24 cellular contexts compared by ENCODE assay signal in genomic region chr2:180676520-180676919, GRCh38.
"Had no signal": no experiment of that assay in that cellular context is flagged by ENCODE, and none has a peak within 500 bp of the region (broad histone marks: within the 10 kb centered on the region; RNA-seq: fewer than 3 reads in every experiment).

No MANE protein-coding gene starts in this region.

- H3K36me3 ChIP-seq: gastroesophageal sphincter, heart left ventricle, transverse colon, vagina had no signal

- H3K4me1 ChIP-seq: gastroesophageal sphincter, heart left ventricle, psoas muscle, transverse colon had no signal

- H3K27ac ChIP-seq: dorsolateral prefrontal cortex, gastroesophageal sphincter, heart left ventricle, psoas muscle, transverse colon, vagina had no signal

- H3K36me3 Mint-ChIP-seq: activated CD8-positive, alpha-beta memory T cell treated with anti-CD3 and anti-CD28 coated beads, Interleukin-2, amount 10 ng/mL, durations not matched to agents 7 days and 5 days; activated naive CD8-positive, alpha-beta T cell treated with anti-CD3 and anti-CD28 coated beads for 36 hours; memory B cell; naive thymus-derived CD4-positive, alpha-beta T cell; WTC11 had no signal

- H3K9me3 ChIP-seq: gastroesophageal sphincter, psoas muscle, transverse colon, vagina had no signal

- H3K4me3 Mint-ChIP-seq: activated CD4-positive, alpha-beta memory T cell treated with anti-CD3 and anti-CD28 coated beads, Interleukin-2, amount 10 ng/mL, durations not matched to agents 7 days and 5 days; activated CD8-positive, alpha-beta memory T cell treated with anti-CD3 and anti-CD28 coated beads, Interleukin-2, amount 10 ng/mL, durations not matched to agents 7 days and 5 days; activated naive CD8-positive, alpha-beta T cell treated with anti-CD3 and anti-CD28 coated beads for 36 hours; activated T-helper 17 cell treated with anti-CD3 and anti-CD28 coated beads, Interleukin-2, amount 50 U/mL, for 72 hours; endodermal cell; memory B cell; naive thymus-derived CD4-positive, alpha-beta T cell; stimulated activated naive CD8-positive, alpha-beta T cell treated with anti-CD3 and anti-CD28 coated beads, Interleukin-15, Interleukin-2, amounts not matched to agents 100 ng/mL and 50 ng/mL, for 24 hours; WTC11 had no signal

- H3K27me3 ChIP-seq: dorsolateral prefrontal cortex, gastroesophageal sphincter, transverse colon, vagina had no signal

- H3K9me3 Mint-ChIP-seq: activated CD4-positive, alpha-beta memory T cell treated with anti-CD3 and anti-CD28 coated beads, Interleukin-2, amount 10 ng/mL, durations not matched to agents 7 days and 5 days; activated naive CD8-positive, alpha-beta T cell treated with anti-CD3 and anti-CD28 coated beads for 36 hours; endodermal cell; memory B cell; stimulated activated naive CD8-positive, alpha-beta T cell treated with anti-CD3 and anti-CD28 coated beads, Interleukin-15, Interleukin-2, amounts not matched to agents 100 ng/mL and 50 ng/mL, for 24 hours; WTC11 had no signal

- H3K4me1 Mint-ChIP-seq: activated CD4-positive, alpha-beta memory T cell treated with anti-CD3 and anti-CD28 coated beads, Interleukin-2, amount 10 ng/mL, durations not matched to agents 7 days and 5 days; activated CD8-positive, alpha-beta memory T cell treated with anti-CD3 and anti-CD28 coated beads, Interleukin-2, amount 10 ng/mL, durations not matched to agents 7 days and 5 days; activated naive CD8-positive, alpha-beta T cell treated with anti-CD3 and anti-CD28 coated beads for 36 hours; activated T-helper 17 cell treated with anti-CD3 and anti-CD28 coated beads, Interleukin-2, amount 50 U/mL, for 72 hours; memory B cell; naive thymus-derived CD4-positive, alpha-beta T cell had no signal

- DNase-seq: activated CD4-positive, alpha-beta memory T cell treated with anti-CD3 and anti-CD28 coated beads, Interleukin-2, amount 10 ng/mL, durations not matched to agents 7 days and 5 days; activated CD4-positive, alpha-beta T cell treated with anti-CD3 and anti-CD28 coated beads for 48 hours; activated CD8-positive, alpha-beta memory T cell treated with anti-CD3 and anti-CD28 coated beads, Interleukin-2, amount 10 ng/mL, durations not matched to agents 7 days and 5 days; activated naive CD4-positive, alpha-beta T cell; activated naive CD8-positive, alpha-beta T cell treated with anti-CD3 and anti-CD28 coated beads for 36 hours; amygdala; caudate nucleus; dorsolateral prefrontal cortex; endodermal cell; erythroblast; heart left ventricle; left ventricle myocardium superior; naive thymus-derived CD4-positive, alpha-beta T cell; psoas muscle; right cardiac atrium; transverse colon had no signal

- FAIRE-seq: colon had no signal

- H3K4me3 ChIP-seq: dorsolateral prefrontal cortex, gastroesophageal sphincter, heart left ventricle, psoas muscle, skin epidermis, transverse colon, vagina had no signal

- ATAC-seq: activated CD8-positive, alpha-beta memory T cell treated with anti-CD3 and anti-CD28 coated beads, Interleukin-2, amount 10 ng/mL, durations not matched to agents 7 days and 5 days; activated T-helper 17 cell treated with anti-CD3 and anti-CD28 coated beads, Interleukin-2, amount 50 U/mL, for 72 hours; gastroesophageal sphincter; heart left ventricle; left ventricle myocardium superior; naive thymus-derived CD4-positive, alpha-beta T cell; psoas muscle; right cardiac atrium; WTC11 had no signal

- H3K27ac Mint-ChIP-seq: activated CD4-positive, alpha-beta memory T cell treated with anti-CD3 and anti-CD28 coated beads, Interleukin-2, amount 10 ng/mL, durations not matched to agents 7 days and 5 days; activated CD8-positive, alpha-beta memory T cell treated with anti-CD3 and anti-CD28 coated beads, Interleukin-2, amount 10 ng/mL, durations not matched to agents 7 days and 5 days; activated naive CD8-positive, alpha-beta T cell treated with anti-CD3 and anti-CD28 coated beads for 36 hours; activated T-helper 17 cell treated with anti-CD3 and anti-CD28 coated beads, Interleukin-2, amount 50 U/mL, for 72 hours; endodermal cell; memory B cell; naive thymus-derived CD4-positive, alpha-beta T cell; stimulated activated naive CD8-positive, alpha-beta T cell treated with anti-CD3 and anti-CD28 coated beads, Interleukin-15, Interleukin-2, amounts not matched to agents 100 ng/mL and 50 ng/mL, for 24 hours; WTC11 had no signal
